12 cellular contexts compared by ENCODE assay signal in the genomic region with DNA sequence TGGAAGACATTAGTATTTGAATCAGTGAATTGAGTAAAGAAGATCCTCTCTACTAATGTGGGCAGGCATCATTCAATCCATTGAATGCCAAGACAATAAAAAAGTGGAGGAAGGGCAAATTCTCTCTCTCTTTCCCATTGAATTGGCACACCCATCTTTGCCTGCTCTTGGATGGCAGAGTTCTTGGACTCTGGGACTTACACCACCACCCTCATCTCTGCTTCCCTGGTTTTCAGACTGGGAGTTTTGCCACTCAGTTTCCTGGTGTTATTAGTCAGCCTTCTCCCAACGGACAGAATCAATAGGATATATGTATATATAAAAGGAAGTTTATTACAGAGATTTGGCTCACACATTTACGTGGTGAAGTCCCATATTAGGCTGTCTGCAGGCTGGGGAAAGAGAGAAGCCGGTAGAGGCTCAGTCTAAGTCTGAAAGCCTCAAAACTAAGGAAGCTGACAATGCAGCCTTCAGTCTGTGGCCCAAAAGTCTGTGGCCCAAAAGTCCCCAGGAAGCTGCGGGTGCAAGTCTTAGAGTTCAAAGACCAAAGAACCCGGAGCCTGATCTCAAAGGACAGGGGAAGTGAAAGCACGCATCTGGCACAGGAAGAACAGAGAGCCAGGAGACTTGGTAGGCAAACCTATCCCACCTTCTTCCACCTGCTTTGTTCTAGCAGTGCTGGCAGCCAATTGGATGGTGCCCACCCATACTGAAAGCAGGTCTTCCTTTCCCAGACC.
DNase-seq lines count a peak whose midpoint lies in the region; ATAC-seq and TF ChIP-seq lines count a peak whose summit lies in the region.
"Had no signal": no experiment of that assay in that cellular context is flagged by ENCODE, and none has a peak within 500 bp of the region (broad histone marks: within the 10 kb centered on the region; RNA-seq: fewer than 3 reads in every experiment).

No MANE protein-coding gene starts in this region.

- no peak overlapping the region for H3K4me2 ChIP-seq in PC-9

- 0 out of 2 replicates have a peak overlapping the region, but pooled peaks have one; percentile 35 for H2AFZ ChIP-seq in PC-9

- H3K9me2 ChIP-seq in PC-9 (ENCODE audit: insufficient read depth): 0 out of 2 replicates have a peak, but pooled peaks cover 5% of the 10 kb centered on the region

- no peak overlapping the region for H3K27ac ChIP-seq in PC-9
- H3K27ac ChIP-seq: C4-2B, SJCRH30 had no signal

- intact Hi-C loops in PC-9 (cut with micrococcal nuclease; ENCODE audit: unreplicated experiment) (no loop called here), MCF 10A (cut with micrococcal nuclease) (no loop called here)

- H3F3A ChIP-seq in PC-9 (ENCODE audit: insufficient read depth, low read depth): no peaks in the 10 kb centered on the region

- DNase-seq in PC-9 (no peak), NCI-H128 (lab: John Stamatoyannopoulos, UW; ENCODE audit: unreplicated experiment) (no peak), MCF 10A (ENCODE audit: unreplicated experiment) (no peak), Ammon's horn (ENCODE audit: low spot score) (no peak)
- DNase-seq in activated CD4-positive, alpha-beta T cell treated with anti-CD3 and anti-CD28 coated beads, Interleukin-2, amount 50 U/mL, for 4 hours: no peak
- DNase-seq: activated CD4-positive, alpha-beta T cell treated with anti-CD3 and anti-CD28 coated beads, Interleukin-2, amount 50 U/mL, for 48 hours; activated naive CD8-positive, alpha-beta T cell treated with anti-CD3 and anti-CD28 coated beads, Interleukin-2, amount 50 U/mL, for 24 hours; SJCRH30 had no signal

- no peaks in the 10 kb centered on the region for H3K4me1 ChIP-seq in PC-9 (replicated peaks; ENCODE audit: insufficient read depth)
- H3K4me1 ChIP-seq: SJCRH30 had no signal

- H3K27me3 Mint-ChIP-seq in MCF 10A (ENCODE audit: insufficient read depth, unreplicated experiment): no peaks in the 10 kb centered on the region
- H3K27me3 Mint-ChIP-seq: activated naive CD8-positive, alpha-beta T cell treated with anti-CD3 and anti-CD28 coated beads, Interleukin-2, amount 50 U/mL, for 24 hours had no signal

- H3K36me3 Mint-ChIP-seq in MCF 10A (ENCODE audit: insufficient read depth, unreplicated experiment): no peaks in the 10 kb centered on the region

- no peaks in the 10 kb centered on the region for H3K79me2 ChIP-seq in PC-9 (ENCODE audit: low read depth)

- H4K20me1 ChIP-seq in PC-9 (ENCODE audit: insufficient read depth): no peaks in the 10 kb centered on the region

- ATAC-seq in GM18505 (IDR thresholded peaks at IDR 0.05; ENCODE audit: unreplicated experiment): peak; percentile 91
- peak; percentile 93 for ATAC-seq in GM21526 (IDR thresholded peaks at IDR 0.05; ENCODE audit: low FRiP score, unreplicated experiment)
- ATAC-seq in HG03135 (IDR thresholded peaks at IDR 0.05; ENCODE audit: unreplicated experiment): peak; percentile 82
- ATAC-seq: activated naive CD8-positive, alpha-beta T cell treated with anti-CD3 and anti-CD28 coated beads, Interleukin-2, amount 50 U/mL, for 24 hours had no signal

- H3K27me3 ChIP-seq in PC-9 (ENCODE audit: insufficient read depth, low read depth): no peaks in the 10 kb centered on the region
- H3K27me3 ChIP-seq: SJCRH30 had no signal

- no peaks in the 10 kb centered on the region for H3K4me1 Mint-ChIP-seq in MCF 10A (ENCODE audit: insufficient read depth, unreplicated experiment)
- H3K4me1 Mint-ChIP-seq: activated naive CD8-positive, alpha-beta T cell treated with anti-CD3 and anti-CD28 coated beads, Interleukin-2, amount 50 U/mL, for 24 hours had no signal

- H3K4me3 ChIP-seq in PC-9: no peak overlapping the region
- H3K4me3 ChIP-seq: SJCRH30 had no signal

- no peaks in the 10 kb centered on the region for H3K9me3 Mint-ChIP-seq in MCF 10A (ENCODE audit: unreplicated experiment)
- H3K9me3 Mint-ChIP-seq: activated naive CD8-positive, alpha-beta T cell treated with anti-CD3 and anti-CD28 coated beads, Interleukin-2, amount 50 U/mL, for 24 hours had no signal

- H3K9me3 ChIP-seq in PC-9 (ENCODE audit: insufficient read depth, low read depth): no peaks in the 10 kb centered on the region
- H3K9me3 ChIP-seq: SJCRH30 had no signal

- BruUV-seq in PC-9 (replicated peaks; lab: Mats Ljungman, UMichigan) (no TSS peak), MCF 10A (replicated peaks; lab: Mats Ljungman, UMichigan) (no TSS peak)

- CTCF ChIA-PET in PC-9 (lab: Charles Lee): no interaction called here
- CTCF ChIA-PET in MCF 10A (lab: Yijun Ruan, JAX): no interaction called here

- no peak for TF ChIP-seq CTCF in PC-9 (conservative IDR thresholded peaks at IDR 0.05)
- TF ChIP-seq CTCF in MCF 10A (IDR thresholded peaks at IDR 0.05; ENCODE audit: unreplicated experiment): no peak

- no peak overlapping the region for H3K4me3 Mint-ChIP-seq in MCF 10A (ENCODE audit: unreplicated experiment)
- H3K4me3 Mint-ChIP-seq: activated naive CD8-positive, alpha-beta T cell treated with anti-CD3 and anti-CD28 coated beads, Interleukin-2, amount 50 U/mL, for 24 hours had no signal

- no peaks in the 10 kb centered on the region for H3K36me3 ChIP-seq in PC-9 (ENCODE audit: low read depth)
- H3K36me3 ChIP-seq: SJCRH30 had no signal

- H3K27ac Mint-ChIP-seq in MCF 10A (ENCODE audit: low read depth, unreplicated experiment): no peak overlapping the region
- H3K27ac Mint-ChIP-seq: activated naive CD8-positive, alpha-beta T cell treated with anti-CD3 and anti-CD28 coated beads, Interleukin-2, amount 50 U/mL, for 24 hours had no signal

- POLR2A ChIA-PET in PC-9 (lab: Charles Lee; ENCODE audit: unreplicated experiment): no interaction called here
- POLR2A ChIA-PET in MCF 10A (lab: Yijun Ruan, JAX): no interaction called here

- no peak for TF ChIP-seq POLR2A in GM18505 (IDR thresholded peaks at IDR 0.05; ENCODE audit: borderline replicate concordance, extremely low read depth, insufficient read depth, insufficient read length)
